ENCODE assay signal across 19 cellular contexts in genomic region chr14:105322791-105323556, GRCh38. TPM values are rescaled to one million over a fixed set of nuclear protein-coding genes. Genes with fewer than 3 reads are reported as not detected.
A peak's percentile ranks its signal among the peaks of the same experiment; 100 is the strongest.
DNase-seq lines count a peak whose midpoint lies in the region; ATAC-seq and TF ChIP-seq lines count a peak whose summit lies in the region.
"Had no signal": no experiment of that assay in that cellular context is flagged by ENCODE, and none has a peak within 500 bp of the region (broad histone marks: within the 10 kb centered on the region; RNA-seq: fewer than 3 reads in every experiment).

No MANE protein-coding gene starts in this region.

- H3K27me3 Mint-ChIP-seq in nephron progenitor cell (ENCODE audit: low read depth, poor library complexity), result no peaks in the 10 kb centered on the region
- H3K27me3 Mint-ChIP-seq: activated CD4-positive, alpha-beta T cell treated with anti-CD3 and anti-CD28 coated beads for 36 hours; activated naive CD4-positive, alpha-beta T cell treated with anti-CD3 and anti-CD28 coated beads, Interleukin-2, amount 10 ng/mL, durations not matched to agents 7 days and 5 days; progenitor cell of endocrine pancreas; stimulated activated naive CD8-positive, alpha-beta T cell treated with anti-CD3 and anti-CD28 coated beads, Interleukin-15, Interleukin-2, amounts not matched to agents 100 ng/mL and 50 ng/mL, for 24 hours had no signal

- H3K9me3 ChIP-seq in HEK293 (ENCODE audit: control insufficient read depth, insufficient read depth, low read depth, low read length), result no peaks in the 10 kb centered on the region
- no peaks in the 10 kb centered on the region for H3K9me3 ChIP-seq in mucosa of descending colon
- H3K9me3 ChIP-seq: body of pancreas, HAP-1 had no signal

- no peak for TF ChIP-seq CTCF in HEK293 (tag by site-specific recombination; IDR thresholded peaks at IDR 0.05)
- TF ChIP-seq CTCF in mucosa of descending colon (IDR thresholded peaks at IDR 0.05), result no peak
- no peak for TF ChIP-seq CTCF in nephron progenitor cell (IDR thresholded peaks at IDR 0.05)

- H3K4me3 Mint-ChIP-seq in nephron progenitor cell, result no peak overlapping the region
- H3K4me3 Mint-ChIP-seq: activated CD4-positive, alpha-beta T cell treated with anti-CD3 and anti-CD28 coated beads for 36 hours; activated naive CD4-positive, alpha-beta T cell treated with anti-CD3 and anti-CD28 coated beads, Interleukin-2, amount 10 ng/mL, durations not matched to agents 7 days and 5 days; stimulated activated naive CD8-positive, alpha-beta T cell treated with anti-CD3 and anti-CD28 coated beads, Interleukin-15, Interleukin-2, amounts not matched to agents 100 ng/mL and 50 ng/mL, for 24 hours had no signal

- H3K27ac Mint-ChIP-seq in nephron progenitor cell, result no peak overlapping the region
- H3K27ac Mint-ChIP-seq: activated CD4-positive, alpha-beta T cell treated with anti-CD3 and anti-CD28 coated beads for 36 hours; activated naive CD4-positive, alpha-beta T cell treated with anti-CD3 and anti-CD28 coated beads, Interleukin-2, amount 10 ng/mL, durations not matched to agents 7 days and 5 days; progenitor cell of endocrine pancreas; stimulated activated naive CD8-positive, alpha-beta T cell treated with anti-CD3 and anti-CD28 coated beads, Interleukin-15, Interleukin-2, amounts not matched to agents 100 ng/mL and 50 ng/mL, for 24 hours had no signal

- H3K36me3 Mint-ChIP-seq in nephron progenitor cell (ENCODE audit: low read depth), result peaks cover 29% of the 10 kb centered on the region
- H3K36me3 Mint-ChIP-seq: activated naive CD4-positive, alpha-beta T cell treated with anti-CD3 and anti-CD28 coated beads, Interleukin-2, amount 10 ng/mL, durations not matched to agents 7 days and 5 days had no signal

- H3K36me3 ChIP-seq in HEK293 (ENCODE audit: control insufficient read depth in 2 of 2, insufficient read depth in 1 of 2, low read length in 2 of 2) (no peaks in the 10 kb centered on the region; a peak in 1 of 3 replicates), mucosa of descending colon (ENCODE audit: low read depth) (no peaks in the 10 kb centered on the region)
- H3K36me3 ChIP-seq: HAP-1 had no signal

- H3K4me1 Mint-ChIP-seq in nephron progenitor cell, result peaks cover 42% of the 10 kb centered on the region

- peaks cover 6% of the 10 kb centered on the region; the same call in 1 of the 2 replicates for H3K4me1 ChIP-seq in HEK293 (ENCODE audit: control insufficient read depth, insufficient read depth, low read length)
- no peaks in the 10 kb centered on the region for H3K4me1 ChIP-seq in mucosa of descending colon (ENCODE audit: low read depth)

- POLR2A ChIA-PET in HEK293 (lab: Yijun Ruan, JAX), result no interaction called here

- no peak overlapping the region for H3K27ac ChIP-seq in HEK293 (ENCODE audit: extremely low read depth, low read depth, low read length)
- peak overlapping the region; percentile 47 for H3K27ac ChIP-seq in cingulate gyrus (ENCODE audit: low read depth, low read length)
- H3K27ac ChIP-seq: body of pancreas had no signal

- H3K9me3 Mint-ChIP-seq in nephron progenitor cell, result peaks cover 8% of the 10 kb centered on the region
- H3K9me3 Mint-ChIP-seq: activated naive CD4-positive, alpha-beta T cell treated with anti-CD3 and anti-CD28 coated beads, Interleukin-2, amount 10 ng/mL, durations not matched to agents 7 days and 5 days; stimulated activated naive CD8-positive, alpha-beta T cell treated with anti-CD3 and anti-CD28 coated beads, Interleukin-15, Interleukin-2, amounts not matched to agents 100 ng/mL and 50 ng/mL, for 24 hours had no signal

- H3K4me3 ChIP-seq in HEK293 (ENCODE audit: low read depth, low read length) (no peak overlapping the region), mucosa of descending colon (no peak overlapping the region)
- H3K4me3 ChIP-seq: body of pancreas, GM12878, HAP-1 had no signal

- CTCF ChIA-PET in HEK293 (lab: Yijun Ruan, JAX), result no interaction called here

- intact Hi-C loops in mucosa of descending colon (cut with DNase I, micrococcal nuclease), result no loop called here

- DNase-seq in AG08396 (ENCODE audit: low spot score) (peak; percentile 23), mucosa of descending colon (no peak), nephron progenitor cell (no peak), left lobe of liver (ENCODE audit: low spot score) (no peak)
- no peak for DNase-seq in activated CD8-positive, alpha-beta memory T cell treated with anti-CD3 and anti-CD28 coated beads, Interleukin-2, amount 50 U/mL, for 48 hours
- DNase-seq: activated CD4-positive, alpha-beta T cell treated with anti-CD3 and anti-CD28 coated beads for 36 hours; activated naive CD4-positive, alpha-beta T cell treated with anti-CD3 and anti-CD28 coated beads, Interleukin-2, amount 10 ng/mL, durations not matched to agents 7 days and 5 days; body of pancreas; COR-L47; NCI-H1694; NCI-H510A; SIG-M5 had no signal

- peak; percentile 8 for ATAC-seq in mucosa of descending colon
- no peak for ATAC-seq in GM18505 (IDR thresholded peaks at IDR 0.05; ENCODE audit: unreplicated experiment)
- ATAC-seq in left lobe of liver, result no peak
- ATAC-seq: activated CD4-positive, alpha-beta T cell treated with anti-CD3 and anti-CD28 coated beads for 36 hours; body of pancreas; GM12878 had no signal

- no peak for TF ChIP-seq POLR2A in GM18505 (IDR thresholded peaks at IDR 0.05; ENCODE audit: borderline replicate concordance, extremely low read depth, insufficient read depth, insufficient read length)

TF ChIP-seq in HEK293, 187 proteins besides CTCF, POLR2A, EP300 and RAD21:
- TF ChIP-seq ZBTB17 (tag by site-specific recombination; IDR thresholded peaks at IDR 0.05), result no peak
- no peak for TF ChIP-seq ZNF513 (tag by site-specific recombination; IDR thresholded peaks at IDR 0.05)
- TF ChIP-seq SETDB1 (IDR thresholded peaks at IDR 0.05; ENCODE audit: insufficient read length, low read length), result no peak
- TF ChIP-seq ZNF654 (tag by site-specific recombination; IDR thresholded peaks at IDR 0.05; ENCODE audit: low read depth), result no peak
- TF ChIP-seq PRDM1 (tag by site-specific recombination; IDR thresholded peaks at IDR 0.05), result no peak
- no peak for TF ChIP-seq GLI2 (tag by site-specific recombination; IDR thresholded peaks at IDR 0.05; ENCODE audit: borderline replicate concordance, low read depth)
- TF ChIP-seq ZNF600 (tag by site-specific recombination; IDR thresholded peaks at IDR 0.05), result 0 out of 2 replicates have a peak, but pooled peaks have one; percentile 9
- TF ChIP-seq ZFHX2 (tag by site-specific recombination; conservative IDR thresholded peaks at IDR 0.05), result no peak
- no peak for TF ChIP-seq ZNF664 (tag by site-specific recombination; IDR thresholded peaks at IDR 0.05)
- no peak for TF ChIP-seq ZNF677 (tag by site-specific recombination; IDR thresholded peaks at IDR 0.05)
- TF ChIP-seq ZNF785 (tag by site-specific recombination; IDR thresholded peaks at IDR 0.05), result no peak
- TF ChIP-seq ZNF580 (tag by site-specific recombination; IDR thresholded peaks at IDR 0.05), result no peak
- no peak for TF ChIP-seq SP3 (tag by site-specific recombination; IDR thresholded peaks at IDR 0.05)
- TF ChIP-seq ZFP41 (tag by site-specific recombination; IDR thresholded peaks at IDR 0.05; ENCODE audit: borderline replicate concordance), result no peak
- no peak for TF ChIP-seq ZNF792 (tag by site-specific recombination; IDR thresholded peaks at IDR 0.05)
- 0 out of 2 replicates have a peak, but pooled peaks have one; percentile 15 for TF ChIP-seq SCRT1 (tag by site-specific recombination; IDR thresholded peaks at IDR 0.05; ENCODE audit: borderline replicate concordance)
- peak; percentile 94 for TF ChIP-seq SCRT2 (tag by site-specific recombination; IDR thresholded peaks at IDR 0.05)

RNA-seq across cellular contexts. Expression of gene PACS2, which starts 8.4 kb away (rescaled TPM):
- total RNA-seq in mucosa of descending colon (10 to 100 TPM; 71.7 to 84.3 (median 78.9) TPM), left lobe of liver (26.6 TPM)

RNA-seq across cellular contexts. Expression of gene BRF1, which starts 22.2 kb away (rescaled TPM):
- total RNA-seq in mucosa of descending colon (10 to 100 TPM; 27.4 to 40.1 (median 34.2) TPM), left lobe of liver (20.5 TPM)
